8 cellular contexts compared by ENCODE assay signal in genomic region chr10:22631646-22632278, GRCh38.
DNase-seq lines count a peak whose midpoint lies in the region; ATAC-seq and TF ChIP-seq lines count a peak whose summit lies in the region.

No MANE protein-coding gene starts in this region.

- H3K27ac ChIP-seq in SJSA1 (peak overlapping the region; percentile 81), esophagus squamous epithelium (peak overlapping the region in 3 of 4 donors; percentile 44 to 67 (median 62))

- peak overlapping the region; percentile 24 for H3K27ac Mint-ChIP-seq in osteocyte (ENCODE audit: unreplicated experiment)

- peaks cover 3% of the 10 kb centered on the region for H3K9me3 Mint-ChIP-seq in osteocyte (ENCODE audit: unreplicated experiment)

- H3K27me3 ChIP-seq in GM06990 (replicated peaks; ENCODE audit: control insufficient read depth, insufficient read depth, low read length) (no peaks in the 10 kb centered on the region), SJSA1 (replicated peaks) (no peaks in the 10 kb centered on the region), esophagus squamous epithelium (no peaks in the 10 kb centered on the region)

- peak overlapping the region; percentile 41; the same call in 1 of the 2 replicates for H3K4me3 ChIP-seq in GM06990 (replicated peaks; ENCODE audit: low read depth, low read length)
- H3K4me3 ChIP-seq in SJSA1, result no peak overlapping the region
- no peak overlapping the region for H3K4me3 ChIP-seq in esophagus squamous epithelium

- H3K36me3 ChIP-seq in GM06990 (ENCODE audit: control insufficient read depth, insufficient read depth, low read length) (no peaks in the 10 kb centered on the region), SJSA1 (no peaks in the 10 kb centered on the region), esophagus squamous epithelium (no peaks in the 10 kb centered on the region)

- H3K9me3 ChIP-seq in SJSA1 (replicated peaks) (no peaks in the 10 kb centered on the region), esophagus squamous epithelium (no peaks in the 10 kb centered on the region)

- TF ChIP-seq POLR2A in esophagus squamous epithelium (IDR thresholded peaks at IDR 0.05) (no peak), GM18505 (IDR thresholded peaks at IDR 0.05; ENCODE audit: borderline replicate concordance, extremely low read depth, insufficient read depth, insufficient read length) (no peak)

- ATAC-seq in GM18505 (IDR thresholded peaks at IDR 0.05; ENCODE audit: unreplicated experiment), result no peak

- DNase-seq in GM06990 (ENCODE audit: extremely low read depth, insufficient read length) (no peak), SJSA1 (ENCODE audit: low read depth in 1 of 2, low spot score in 2 of 2) (peak in 1 of 2 experiments; percentile 58), esophagus squamous epithelium (lab: John Stamatoyannopoulos, UW) (no peak), osteocyte (ENCODE audit: extremely low spot score, unreplicated experiment) (no peak), AG20443 (ENCODE audit: low spot score) (no peak), CD1c-positive myeloid dendritic cell (ENCODE audit: extremely low spot score) (no peak)
- DNase-seq in activated effector memory CD4-positive, alpha-beta T cell treated with Interleukin-2 at 50 U/mL for 16 hours, result no peak

- no peaks in the 10 kb centered on the region for H3K27me3 Mint-ChIP-seq in osteocyte (ENCODE audit: unreplicated experiment)

- H3K4me3 Mint-ChIP-seq in osteocyte (ENCODE audit: unreplicated experiment), result no peak overlapping the region

- 68 to 85% methylated on average over 10 of the region's 10 CpGs for WGBS in esophagus squamous epithelium, 2 donors

- no peaks in the 10 kb centered on the region for H3K36me3 Mint-ChIP-seq in osteocyte (ENCODE audit: unreplicated experiment)

- intact Hi-C loops in esophagus squamous epithelium (cut with DNase I), result no loop called here

- TF ChIP-seq CTCF in GM06990 (IDR thresholded peaks at IDR 0.05; ENCODE audit: insufficient read depth, low read length, poor library complexity, severe bottlenecking), result no peak
- no peak for TF ChIP-seq CTCF in esophagus squamous epithelium (IDR thresholded peaks at IDR 0.05)
- no peak for TF ChIP-seq CTCF in osteocyte (IDR thresholded peaks at IDR 0.05)

- peaks cover 48% of the 10 kb centered on the region for H3K4me1 Mint-ChIP-seq in osteocyte (ENCODE audit: unreplicated experiment)

- H3K4me1 ChIP-seq in SJSA1 (replicated peaks) (peaks cover 37% of the 10 kb centered on the region), esophagus squamous epithelium (peaks cover 0 to 56% (median 12%) of the 10 kb centered on the region in 3 donors)
